ENCODE assay signal across 9 cellular contexts in the genomic region with DNA sequence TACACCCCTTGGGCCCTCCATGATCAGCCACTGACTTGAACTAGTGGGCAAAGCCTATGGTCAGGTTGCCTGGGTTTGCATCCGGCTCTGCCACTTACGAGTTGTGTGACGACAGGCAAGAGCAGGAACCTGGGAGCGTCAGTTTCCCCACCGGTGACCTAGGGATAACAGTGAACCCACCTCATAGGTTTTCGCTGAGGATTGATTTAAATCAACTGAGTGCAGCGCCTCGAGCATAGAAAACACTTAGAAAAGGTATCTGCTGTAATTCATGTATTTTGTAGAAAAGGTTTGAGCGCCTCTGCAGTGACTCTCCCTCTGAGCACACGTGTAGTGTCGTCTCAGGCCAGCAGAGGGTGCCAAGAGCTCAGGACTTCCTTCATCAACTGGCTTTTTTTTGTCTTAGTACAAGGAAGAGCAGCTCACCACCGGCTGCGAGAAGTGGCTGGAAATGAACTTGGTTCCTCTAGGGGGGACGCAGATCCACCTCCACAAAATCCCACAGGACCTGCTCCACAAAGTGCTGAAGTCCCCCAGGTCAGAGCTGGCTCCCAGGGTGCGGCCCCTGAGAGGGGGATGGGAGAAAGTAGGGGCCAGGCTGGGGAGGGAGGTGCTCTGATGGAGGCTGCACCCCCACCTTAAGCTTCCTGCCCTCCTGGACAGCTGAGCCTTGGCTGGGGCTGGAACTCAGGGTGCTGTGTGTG. TPM values are rescaled to one million over a fixed set of nuclear protein-coding genes. Genes with fewer than 3 reads are reported as not detected.
A peak's percentile ranks its signal among the peaks of the same experiment; 100 is the strongest.
DNase-seq lines count a peak whose midpoint lies in the region; ATAC-seq and TF ChIP-seq lines count a peak whose summit lies in the region.
"Had no signal": no experiment of that assay in that cellular context is flagged by ENCODE, and none has a peak within 500 bp of the region (broad histone marks: within the 10 kb centered on the region; RNA-seq: fewer than 3 reads in every experiment).

No MANE protein-coding gene starts in this region.

- POLR2A ChIA-PET in CD8-positive, alpha-beta memory T cell (lab: Charles Lee): no interaction called here

- no peak overlapping the region for H4K12ac ChIP-seq in trophoblast cell (ENCODE audit: low read depth, low read length)

- H2AFZ ChIP-seq in trophoblast cell (ENCODE audit: insufficient read depth, low read length, poor library complexity): no peak overlapping the region

- H2AK5ac ChIP-seq in trophoblast cell (ENCODE audit: low read length): no peak overlapping the region

- peak; percentile 39 to 65 (median 48) for DNase-seq in CD8-positive, alpha-beta memory T cell
- DNase-seq in MG63: peak; percentile 49
- DNase-seq in SK-N-DZ (ENCODE audit: low spot score): peak; percentile 73
- DNase-seq in activated naive CD4-positive, alpha-beta T cell treated with anti-CD3 and anti-CD28 coated beads, Interleukin-2, amount 50 U/mL, for 16 hours: peak; percentile 64
- DNase-seq in glomerular visceral epithelial cell (ENCODE audit: extremely low spot score): peak; percentile 81
- DNase-seq in trophoblast cell: peak; percentile 81 to 91
- DNase-seq in tibial nerve (ENCODE audit: low spot score in 2 of 2): peak; percentile 54 to 80

- H3K4me1 Mint-ChIP-seq in CD8-positive, alpha-beta memory T cell: peaks cover 12 to 20% (median 13%) of the 10 kb centered on the region in 3 donors

- ATAC-seq in GM21529 (IDR thresholded peaks at IDR 0.05; ENCODE audit: unreplicated experiment): peak; percentile 61

- no peak overlapping the region for H3K4ac ChIP-seq in trophoblast cell (ENCODE audit: low read depth, low read length)

- no peak overlapping the region for H3K27ac ChIP-seq in CD8-positive, alpha-beta memory T cell (ENCODE audit: low read depth, low read length)
- no peak overlapping the region for H3K27ac ChIP-seq in trophoblast cell (ENCODE audit: low read depth, low read length)
- H3K27ac ChIP-seq in tibial nerve: peak overlapping the region in 1 of 4 donors; percentile 55

- TF ChIP-seq POLR2A in tibial nerve (IDR thresholded peaks at IDR 0.05): no peak

- H3K9ac ChIP-seq in trophoblast cell (ENCODE audit: low read length): no peak overlapping the region

- no peaks in the 10 kb centered on the region for H3K27me3 ChIP-seq in CD8-positive, alpha-beta memory T cell (ENCODE audit: insufficient read depth, low read length, poor library complexity, severe bottlenecking)
- no peaks in the 10 kb centered on the region for H3K27me3 ChIP-seq in MG63
- no peaks in the 10 kb centered on the region for H3K27me3 ChIP-seq in trophoblast cell (ENCODE audit: insufficient read depth, low read length)
- H3K27me3 ChIP-seq in tibial nerve: no peaks in the 10 kb centered on the region

- H3K4me3 Mint-ChIP-seq in CD8-positive, alpha-beta memory T cell: peak overlapping the region in 5 of 7 donors; percentile 35 to 86 (median 59)

- H4K8ac ChIP-seq in trophoblast cell (ENCODE audit: low read depth, low read length): no peak overlapping the region

- no peak overlapping the region for H3K4me3 ChIP-seq in CD8-positive, alpha-beta memory T cell (ENCODE audit: low read length)
- H3K4me3 ChIP-seq in MG63: no peak overlapping the region
- no peak overlapping the region for H3K4me3 ChIP-seq in trophoblast cell (ENCODE audit: low read depth, low read length)
- peak overlapping the region in 1 of 4 donors; percentile 20 for H3K4me3 ChIP-seq in tibial nerve

- peaks cover 13% of the 10 kb centered on the region for H3K4me1 ChIP-seq in CD8-positive, alpha-beta memory T cell (ENCODE audit: insufficient read depth, low read length)
- H3K4me1 ChIP-seq in trophoblast cell (ENCODE audit: control insufficient read depth in 1 of 2, insufficient read depth in 2 of 2, low read length in 2 of 2) (peaks cover 6 to 8% of the 10 kb centered on the region in 2 experiments), tibial nerve (peaks cover 0 to 20% (median 0%) of the 10 kb centered on the region in 4 donors)

- CTCF ChIA-PET in CD8-positive, alpha-beta memory T cell (lab: Charles Lee): interaction anchor here (0.6 to 2.5 kb wide), 28 partner anchors 9 to 524 kb away, joined by 3 to 29 read pairs (median 3); no protein-coding TSS in a partner anchor

- H3K9me3 ChIP-seq in CD8-positive, alpha-beta memory T cell (ENCODE audit: low read length): no peaks in the 10 kb centered on the region
- H3K9me3 ChIP-seq in MG63: no peaks in the 10 kb centered on the region
- H3K9me3 ChIP-seq in trophoblast cell (ENCODE audit: insufficient read depth, low read depth, low read length): peaks cover 2% of the 10 kb centered on the region
- no peaks in the 10 kb centered on the region for H3K9me3 ChIP-seq in tibial nerve

- no peak overlapping the region for H4K91ac ChIP-seq in trophoblast cell (ENCODE audit: low read depth, low read length)

- peak; percentile 80 to 94 (median 88) for TF ChIP-seq CTCF in tibial nerve (IDR thresholded peaks at IDR 0.05)

- H3K9me3 Mint-ChIP-seq in CD8-positive, alpha-beta memory T cell: no peaks in the 10 kb centered on the region

- TF ChIP-seq EP300 in tibial nerve (IDR thresholded peaks at IDR 0.05): no peak

- no peak overlapping the region for H3K4me2 ChIP-seq in trophoblast cell (ENCODE audit: low read length)

- H2BK12ac ChIP-seq in trophoblast cell (ENCODE audit: low read length): no peak overlapping the region

- H3K79me1 ChIP-seq in trophoblast cell (ENCODE audit: low read length): no peaks in the 10 kb centered on the region

- no peak overlapping the region for H2BK5ac ChIP-seq in trophoblast cell (ENCODE audit: low read depth, low read length, poor library complexity)

- H3K27ac Mint-ChIP-seq in CD8-positive, alpha-beta memory T cell: peak overlapping the region in 5 of 8 donors; percentile 7 to 92 (median 52)

- no peaks in the 10 kb centered on the region for H3K36me3 ChIP-seq in CD8-positive, alpha-beta memory T cell (ENCODE audit: insufficient read depth, low read length)
- no peaks in the 10 kb centered on the region for H3K36me3 ChIP-seq in MG63
- H3K36me3 ChIP-seq in trophoblast cell (ENCODE audit: control insufficient read depth in 1 of 2, insufficient read depth in 2 of 2, low read length in 2 of 2): no peaks in the 10 kb centered on the region
- H3K36me3 ChIP-seq in tibial nerve: no peaks in the 10 kb centered on the region

- WGBS in trophoblast cell (ENCODE audit: extremely low coverage, insufficient coverage, insufficient read length): no CpG with 5 or more reads among the region's 15 CpGs
- 29 to 31% methylated on average over 15 of the region's 15 CpGs for whole genome bisulfite sequencing in tibial nerve, 2 donors

- H2BK120ac ChIP-seq in trophoblast cell (ENCODE audit: insufficient read depth, low read length, poor library complexity): no peak overlapping the region

- H3K18ac ChIP-seq in trophoblast cell (ENCODE audit: low read length): peak overlapping the region; percentile 6

- H3K79me2 ChIP-seq in trophoblast cell (ENCODE audit: control insufficient read depth, insufficient read depth, low read length, poor library complexity): no peaks in the 10 kb centered on the region

- no peak overlapping the region for H3K23ac ChIP-seq in trophoblast cell (ENCODE audit: low read length)

- no peak overlapping the region for H3K14ac ChIP-seq in trophoblast cell (ENCODE audit: low read length)

- H3K27me3 Mint-ChIP-seq in CD8-positive, alpha-beta memory T cell: peaks cover 6 to 14% of the 10 kb centered on the region in 2 donors

- no peaks in the 10 kb centered on the region for H3K36me3 Mint-ChIP-seq in CD8-positive, alpha-beta memory T cell

RNA-seq across cellular contexts. Expression of gene BTBD16, which starts 27.7 kb away (rescaled TPM):
- not detected for total RNA-seq in CD8-positive, alpha-beta memory T cell
- not detected for polyA plus RNA-seq in CD8-positive, alpha-beta memory T cell
- not detected in 2 replicates for total RNA-seq in MG63 (2014; rRNA removed; shearing (Covaris generic); ENCODE audit: low replicate concordance)
- polyA plus RNA-seq in SK-N-DZ (2014; cell fraction: cytosol; rRNA removed): not detected in 2 replicates
- not detected in 2 replicates for polyA plus RNA-seq in SK-N-DZ (2014; cell fraction: nucleus; rRNA removed)
- polyA plus RNA-seq in trophoblast cell (2013): not detected in 2 replicates
- total RNA-seq in tibial nerve: 1 to 10 TPM in 1 of 4 donors, under 1 TPM in 1, not detected in 2; 0.42 to 1.2 TPM
- total RNA-seq: T-helper 1 cell treated with Interleukin-12 subunit alpha and Interleukin-12 subunit beta and Interleukin-4 antibody, amounts not matched to agents 30 ng/mL and 1 ng/mL, for 36 hours had no signal
